ENCODE assay signal across 11 cellular contexts in the genomic region with DNA sequence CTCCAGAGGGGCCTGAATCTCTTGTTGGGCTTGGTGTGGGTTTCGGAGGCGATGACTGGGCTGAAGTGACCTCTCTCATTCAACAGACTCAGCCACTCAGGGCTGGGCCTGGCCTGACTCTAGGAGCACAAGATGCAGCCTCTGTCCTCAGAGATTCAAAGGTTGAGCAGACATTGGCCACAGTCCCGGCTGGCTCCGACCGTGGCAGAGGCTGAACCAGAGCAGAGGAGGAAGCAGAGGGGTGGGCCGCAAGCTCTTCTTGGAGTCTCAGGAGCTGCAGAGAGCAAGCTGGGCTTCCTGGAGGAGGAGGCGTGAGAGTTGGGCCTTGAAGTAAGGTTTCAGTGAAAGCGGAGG. TPM values are rescaled to one million over a fixed set of nuclear protein-coding genes. Genes with fewer than 3 reads are reported as not detected.
DNase-seq lines count a peak whose midpoint lies in the region; ATAC-seq and TF ChIP-seq lines count a peak whose summit lies in the region.
"Had no signal": no experiment of that assay in that cellular context is flagged by ENCODE, and none has a peak within 500 bp of the region (broad histone marks: within the 10 kb centered on the region; RNA-seq: fewer than 3 reads in every experiment).

No MANE protein-coding gene starts in this region.

- peaks cover 58% of the 10 kb centered on the region for H3K4me1 Mint-ChIP-seq in activated T-cell treated with anti-CD3 and anti-CD28 coated beads, Interleukin-2, amount 50 U/mL, for 24 hours (ENCODE audit: low read depth)
- peaks cover 70% of the 10 kb centered on the region for H3K4me1 Mint-ChIP-seq in activated T-cell treated with anti-CD3 and anti-CD28 coated beads, Interleukin-2, amount 50 U/mL, for 72 hours (ENCODE audit: low read depth)
- peaks cover 62% of the 10 kb centered on the region for H3K4me1 Mint-ChIP-seq in activated naive CD8-positive, alpha-beta T cell treated with anti-CD3 and anti-CD28 coated beads for 36 hours
- H3K4me1 Mint-ChIP-seq in activated T-cell treated with anti-CD3 and anti-CD28 coated beads, Interleukin-2, amount 50 U/mL, for 4 hours (ENCODE audit: low read depth), result peaks cover 43% of the 10 kb centered on the region

- H3K9me3 Mint-ChIP-seq in activated T-cell treated with anti-CD3 and anti-CD28 coated beads, Interleukin-2, amount 50 U/mL, for 24 hours, result no peaks in the 10 kb centered on the region
- H3K9me3 Mint-ChIP-seq in activated T-cell treated with anti-CD3 and anti-CD28 coated beads, Interleukin-2, amount 50 U/mL, for 72 hours, result no peaks in the 10 kb centered on the region
- no peaks in the 10 kb centered on the region for H3K9me3 Mint-ChIP-seq in activated naive CD8-positive, alpha-beta T cell treated with anti-CD3 and anti-CD28 coated beads for 36 hours
- no peaks in the 10 kb centered on the region for H3K9me3 Mint-ChIP-seq in activated T-cell treated with anti-CD3 and anti-CD28 coated beads, Interleukin-2, amount 50 U/mL, for 4 hours
- H3K9me3 Mint-ChIP-seq: activated naive CD4-positive, alpha-beta T cell treated with anti-CD3 and anti-CD28 coated beads, Interleukin-2, amount 10 ng/mL, durations not matched to agents 7 days and 5 days had no signal

- peaks cover under 1% of the 10 kb centered on the region for H3K27me3 Mint-ChIP-seq in activated T-cell treated with anti-CD3 and anti-CD28 coated beads, Interleukin-2, amount 50 U/mL, for 24 hours
- peaks cover 11% of the 10 kb centered on the region for H3K27me3 Mint-ChIP-seq in activated T-cell treated with anti-CD3 and anti-CD28 coated beads, Interleukin-2, amount 50 U/mL, for 72 hours (ENCODE audit: low read depth)
- H3K27me3 Mint-ChIP-seq in activated naive CD8-positive, alpha-beta T cell treated with anti-CD3 and anti-CD28 coated beads for 36 hours, result no peaks in the 10 kb centered on the region
- H3K27me3 Mint-ChIP-seq in activated T-cell treated with anti-CD3 and anti-CD28 coated beads, Interleukin-2, amount 50 U/mL, for 4 hours (ENCODE audit: low read depth), result peaks cover 2% of the 10 kb centered on the region

- TF ChIP-seq EP300 in upper lobe of left lung (IDR thresholded peaks at IDR 0.05), result no peak

- intact Hi-C loops in lower lobe of right lung (cut with DNase I), result no loop called here

- ATAC-seq in activated T-cell treated with anti-CD3 and anti-CD28 coated beads, Interleukin-2, amount 50 U/mL, for 72 hours (replicated peaks in 1 of 2), result no peak
- ATAC-seq in lower lobe of right lung (peak; percentile 9 to 35), upper lobe of left lung (ENCODE audit: low FRiP score in 2 of 2) (peak in 1 of 2 donors; percentile 40)
- ATAC-seq in activated T-cell treated with anti-CD3 and anti-CD28 coated beads, Interleukin-2, amount 50 U/mL, for 4 hours, result no peak

- WGBS in upper lobe of left lung, 2 donors, result 50 to 58% methylated on average over 6 to 7 of the region's 8 CpGs

- TF ChIP-seq POLR2A in upper lobe of left lung (IDR thresholded peaks at IDR 0.05), result no peak

- no peak overlapping the region for H3K27ac ChIP-seq in lower lobe of right lung
- H3K27ac ChIP-seq in upper lobe of left lung, result peak overlapping the region in 3 of 4 donors; percentile 8 to 32 (median 23)
- H3K27ac ChIP-seq: SJSA1 had no signal

- H3K36me3 Mint-ChIP-seq in activated T-cell treated with anti-CD3 and anti-CD28 coated beads, Interleukin-2, amount 50 U/mL, for 24 hours (ENCODE audit: low read depth), result no peaks in the 10 kb centered on the region
- H3K36me3 Mint-ChIP-seq in activated T-cell treated with anti-CD3 and anti-CD28 coated beads, Interleukin-2, amount 50 U/mL, for 72 hours (ENCODE audit: insufficient read depth in 2 of 2), result peaks cover 0 to 2% of the 10 kb centered on the region in 2 donors
- H3K36me3 Mint-ChIP-seq in activated naive CD8-positive, alpha-beta T cell treated with anti-CD3 and anti-CD28 coated beads for 36 hours, result peaks cover 11% of the 10 kb centered on the region
- H3K36me3 Mint-ChIP-seq in activated T-cell treated with anti-CD3 and anti-CD28 coated beads, Interleukin-2, amount 50 U/mL, for 4 hours (ENCODE audit: insufficient read depth), result no peaks in the 10 kb centered on the region
- H3K36me3 Mint-ChIP-seq: activated naive CD4-positive, alpha-beta T cell treated with anti-CD3 and anti-CD28 coated beads, Interleukin-2, amount 10 ng/mL, durations not matched to agents 7 days and 5 days had no signal

- H3K4me1 ChIP-seq in lower lobe of right lung, result peaks cover 13% of the 10 kb centered on the region
- peaks cover 5 to 14% (median 10%) of the 10 kb centered on the region in 4 donors for H3K4me1 ChIP-seq in upper lobe of left lung

- no peaks in the 10 kb centered on the region for H3K27me3 ChIP-seq in lower lobe of right lung (ENCODE audit: low read depth)
- H3K27me3 ChIP-seq in upper lobe of left lung, result no peaks in the 10 kb centered on the region
- H3K27me3 ChIP-seq: gastrocnemius medialis had no signal

- H3K36me3 ChIP-seq in lower lobe of right lung, result no peaks in the 10 kb centered on the region
- H3K36me3 ChIP-seq in upper lobe of left lung, result no peaks in the 10 kb centered on the region
- H3K36me3 ChIP-seq: gastrocnemius medialis, SJSA1 had no signal

- no peak for DNase-seq in activated T-cell treated with anti-CD3 and anti-CD28 coated beads, Interleukin-2, amount 50 U/mL, for 24 hours
- DNase-seq in activated T-cell treated with anti-CD3 and anti-CD28 coated beads, Interleukin-2, amount 50 U/mL, for 72 hours, result no peak
- no peak for DNase-seq in activated naive CD8-positive, alpha-beta T cell treated with anti-CD3 and anti-CD28 coated beads for 36 hours
- peak; percentile 53 for DNase-seq in lower lobe of right lung
- DNase-seq in upper lobe of left lung, result peak in 1 of 2 donors; percentile 59
- DNase-seq in MV-4-11 (lab: John Stamatoyannopoulos, UW), result no peak
- DNase-seq in activated T-cell treated with anti-CD3 and anti-CD28 coated beads, Interleukin-2, amount 50 U/mL, for 4 hours, result no peak
- no peak for DNase-seq in SW480 (ENCODE audit: low spot score)

- TF ChIP-seq CTCF in lower lobe of right lung (IDR thresholded peaks at IDR 0.05), result no peak
- no peak for TF ChIP-seq CTCF in upper lobe of left lung (IDR thresholded peaks at IDR 0.05)

- H3K4me3 Mint-ChIP-seq in activated T-cell treated with anti-CD3 and anti-CD28 coated beads, Interleukin-2, amount 50 U/mL, for 24 hours, result no peak overlapping the region
- no peak overlapping the region for H3K4me3 Mint-ChIP-seq in activated T-cell treated with anti-CD3 and anti-CD28 coated beads, Interleukin-2, amount 50 U/mL, for 72 hours
- no peak overlapping the region for H3K4me3 Mint-ChIP-seq in activated naive CD8-positive, alpha-beta T cell treated with anti-CD3 and anti-CD28 coated beads for 36 hours
- H3K4me3 Mint-ChIP-seq in activated T-cell treated with anti-CD3 and anti-CD28 coated beads, Interleukin-2, amount 50 U/mL, for 4 hours, result no peak overlapping the region
- H3K4me3 Mint-ChIP-seq: activated naive CD4-positive, alpha-beta T cell treated with anti-CD3 and anti-CD28 coated beads, Interleukin-2, amount 10 ng/mL, durations not matched to agents 7 days and 5 days had no signal

- peak overlapping the region; percentile 65 for H3K27ac Mint-ChIP-seq in activated T-cell treated with anti-CD3 and anti-CD28 coated beads, Interleukin-2, amount 50 U/mL, for 24 hours
- H3K27ac Mint-ChIP-seq in activated T-cell treated with anti-CD3 and anti-CD28 coated beads, Interleukin-2, amount 50 U/mL, for 72 hours, result no peak overlapping the region
- H3K27ac Mint-ChIP-seq in activated naive CD8-positive, alpha-beta T cell treated with anti-CD3 and anti-CD28 coated beads for 36 hours, result peak overlapping the region; percentile 89
- H3K27ac Mint-ChIP-seq: activated naive CD4-positive, alpha-beta T cell treated with anti-CD3 and anti-CD28 coated beads, Interleukin-2, amount 10 ng/mL, durations not matched to agents 7 days and 5 days had no signal

- H3K9me3 ChIP-seq in lower lobe of right lung, result no peaks in the 10 kb centered on the region
- no peaks in the 10 kb centered on the region for H3K9me3 ChIP-seq in upper lobe of left lung
- H3K9me3 ChIP-seq: gastrocnemius medialis, SJSA1 had no signal

- H3K4me3 ChIP-seq in lower lobe of right lung (no peak overlapping the region), upper lobe of left lung (no peak overlapping the region)
- H3K4me3 ChIP-seq: SJSA1 had no signal

RNA-seq across cellular contexts. Expression of gene ALG2, which starts 37.7 kb away (rescaled TPM):
- 10 to 100 TPM; 28.7 to 35.2 TPM for total RNA-seq in activated T-cell treated with anti-CD3 and anti-CD28 coated beads, Interleukin-2, amount 50 U/mL, for 72 hours
- total RNA-seq in activated naive CD8-positive, alpha-beta T cell treated with anti-CD3 and anti-CD28 coated beads for 36 hours, result 10 to 100 TPM; 27.3 to 30.3 TPM
- total RNA-seq in lower lobe of right lung (35.4 TPM), upper lobe of left lung (10 to 100 TPM; 22.2 to 61.4 (median 41.2) TPM)
- total RNA-seq in activated T-cell treated with anti-CD3 and anti-CD28 coated beads, Interleukin-2, amount 50 U/mL, for 4 hours, result 10 to 100 TPM; 21.0 to 23.6 (median 23.4) TPM

RNA-seq across cellular contexts. Expression of gene SEC61B, which starts 38.0 kb away (rescaled TPM):
- total RNA-seq in activated T-cell treated with anti-CD3 and anti-CD28 coated beads, Interleukin-2, amount 50 U/mL, for 72 hours, result 100 to 1,000 TPM in 1 of 2 donors, 10 to 100 TPM in 1; 96.2 to 121 TPM
- total RNA-seq in activated naive CD8-positive, alpha-beta T cell treated with anti-CD3 and anti-CD28 coated beads for 36 hours, result 100 to 1,000 TPM; 161 to 164 TPM
- total RNA-seq in lower lobe of right lung (111 TPM), upper lobe of left lung (100 to 1,000 TPM in 3 of 6 donors, 10 to 100 TPM in 3; 26.2 to 128 (median 95.7) TPM)
- 100 to 1,000 TPM; 220 to 246 (median 233) TPM for total RNA-seq in activated T-cell treated with anti-CD3 and anti-CD28 coated beads, Interleukin-2, amount 50 U/mL, for 4 hours

Comparison
In these comparisons a context has a peak if more than half of its experiments do, and no peak if none do; other contexts are left out.
1. ATAC-seq: peak in lower lobe of right lung (2 of 2); none in activated T-cell treated with anti-CD3 and anti-CD28 coated beads, Interleukin-2, amount 50 U/mL, for 72 hours (0 of 2) and activated T-cell treated with anti-CD3 and anti-CD28 coated beads, Interleukin-2, amount 50 U/mL, for 4 hours (0 of 2).